In the genomic region with DNA sequence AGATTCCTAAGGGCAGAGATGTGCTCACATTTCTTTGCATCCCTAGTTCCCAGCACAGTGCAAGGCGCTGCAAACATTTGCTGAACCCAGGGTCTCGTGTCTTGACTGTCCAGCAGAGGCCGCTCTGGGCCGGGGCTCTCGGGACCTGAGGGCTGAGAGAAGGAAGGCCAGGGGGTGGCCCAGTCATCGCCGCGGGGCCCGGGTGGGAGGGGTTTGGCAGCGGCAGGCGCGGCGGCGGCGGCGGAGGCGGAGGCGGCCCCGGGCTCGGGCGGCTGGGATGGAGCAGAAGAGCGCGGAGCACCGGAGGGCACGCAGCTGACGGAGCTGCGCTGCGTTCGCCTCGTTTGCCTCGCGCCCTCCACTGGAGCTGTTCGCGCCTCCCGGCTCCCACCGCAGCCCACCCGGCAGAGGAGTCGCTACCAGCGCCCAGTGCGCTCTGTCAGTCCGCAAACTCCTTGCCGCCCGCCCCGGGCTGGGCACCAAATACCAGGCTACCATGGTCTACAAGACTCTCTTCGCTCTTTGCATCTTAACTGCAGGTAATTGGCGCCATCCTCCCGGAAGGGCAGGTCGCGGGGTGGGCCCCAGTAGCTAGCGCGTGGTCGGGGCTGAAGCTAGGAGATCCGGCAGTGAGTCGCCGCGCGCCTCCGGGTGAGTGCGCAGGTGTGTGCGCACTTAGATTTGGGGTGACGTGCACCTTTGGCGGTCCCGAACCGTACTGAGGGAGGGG, we compare ENCODE assay signal across 8 cellular contexts. TPM values are rescaled to one million over a fixed set of nuclear protein-coding genes. Genes with fewer than 3 reads are reported as not detected.
DNase-seq lines count a peak whose midpoint lies in the region; ATAC-seq and TF ChIP-seq lines count a peak whose summit lies in the region.

Gene PARM1 (plus strand): TSS at position 285 of the 730 bp plus-strand sequence. CDS start 212 bp downstream, at position 497.

- peaks cover 8% of the 10 kb centered on the region; the same call in 1 of the 2 replicates for H3K4me1 ChIP-seq in BE2C
- peaks cover 7 to 18% of the 10 kb centered on the region in 2 donors for H3K4me1 ChIP-seq in thyroid gland

- H3K27me3 ChIP-seq in BE2C (peaks cover 17% of the 10 kb centered on the region), thyroid gland (no peaks in the 10 kb centered on the region)

- peaks cover 13% of the 10 kb centered on the region for H3K4me1 Mint-ChIP-seq in activated CD8-positive, alpha-beta memory T cell treated with anti-CD3 and anti-CD28 coated beads, Interleukin-2, amount 10 ng/mL, durations not matched to agents 7 days and 5 days
- H3K4me1 Mint-ChIP-seq in naive thymus-derived CD8-positive, alpha-beta T cell: peaks cover 5 to 22% (median 19%) of the 10 kb centered on the region in 4 donors

- H3K9me3 ChIP-seq in BE2C: no peaks in the 10 kb centered on the region
- no peaks in the 10 kb centered on the region for H3K9me3 ChIP-seq in thyroid gland

- H3K36me3 Mint-ChIP-seq in activated CD8-positive, alpha-beta memory T cell treated with anti-CD3 and anti-CD28 coated beads, Interleukin-2, amount 10 ng/mL, durations not matched to agents 7 days and 5 days: no peaks in the 10 kb centered on the region
- H3K36me3 Mint-ChIP-seq in naive thymus-derived CD8-positive, alpha-beta T cell: peaks cover 0 to 4% (median 0%) of the 10 kb centered on the region in 3 donors

- peaks cover 67% of the 10 kb centered on the region for H3K27me3 Mint-ChIP-seq in activated CD8-positive, alpha-beta memory T cell treated with anti-CD3 and anti-CD28 coated beads, Interleukin-2, amount 10 ng/mL, durations not matched to agents 7 days and 5 days
- H3K27me3 Mint-ChIP-seq in naive thymus-derived CD8-positive, alpha-beta T cell: peaks cover 35 to 87% (median 56%) of the 10 kb centered on the region in 5 donors

- TF ChIP-seq POLR2A in thyroid gland (IDR thresholded peaks at IDR 0.05): peak; percentile 86 to 98

- H3K4me3 Mint-ChIP-seq in activated CD8-positive, alpha-beta memory T cell treated with anti-CD3 and anti-CD28 coated beads, Interleukin-2, amount 10 ng/mL, durations not matched to agents 7 days and 5 days: peak within 1 kb of the TSS; percentile 61
- H3K4me3 Mint-ChIP-seq in naive thymus-derived CD8-positive, alpha-beta T cell: peak within 1 kb of the TSS in 8 of 10 donors; percentile 9 to 82 (median 56)

- POLR2A ChIA-PET in naive thymus-derived CD8-positive, alpha-beta T cell (lab: Charles Lee): no interaction called here

- TF ChIP-seq CTCF in BE2C (IDR thresholded peaks at IDR 0.05; ENCODE audit: low read depth, low read length) (peak; percentile 75), fibroblast of the aortic adventitia (IDR thresholded peaks at IDR 0.05; ENCODE audit: insufficient read depth, low read length) (peak; percentile 69), thyroid gland (IDR thresholded peaks at IDR 0.05) (peak; percentile 55 to 93 (median 81))

- no peak within 1 kb of the TSS for H3K27ac Mint-ChIP-seq in activated CD8-positive, alpha-beta memory T cell treated with anti-CD3 and anti-CD28 coated beads, Interleukin-2, amount 10 ng/mL, durations not matched to agents 7 days and 5 days
- H3K27ac Mint-ChIP-seq in naive thymus-derived CD8-positive, alpha-beta T cell: peak within 1 kb of the TSS in 1 of 10 donors; percentile 88

- peak within 1 kb of the TSS; percentile 87 to 99 (median 98) for H3K27ac ChIP-seq in thyroid gland

- H3K4me3 ChIP-seq in BE2C (ENCODE audit: low read depth, low read length): peak within 1 kb of the TSS; percentile 63
- peak within 1 kb of the TSS; percentile 62 for H3K4me3 ChIP-seq in fibroblast of the aortic adventitia (ENCODE audit: low read depth, low read length)
- peak within 1 kb of the TSS; percentile 72 to 96 (median 74) for H3K4me3 ChIP-seq in thyroid gland (replicated peaks in 1 of 3)

- ATAC-seq in GM18867 (IDR thresholded peaks at IDR 0.05; ENCODE audit: unreplicated experiment) (peak; percentile 87), HG03060 (IDR thresholded peaks at IDR 0.05; ENCODE audit: low read depth, unreplicated experiment) (peak; percentile 40)
- ATAC-seq in activated CD8-positive, alpha-beta memory T cell treated with anti-CD3 and anti-CD28 coated beads, Interleukin-2, amount 10 ng/mL, durations not matched to agents 7 days and 5 days: peak; percentile 86
- ATAC-seq in naive thymus-derived CD8-positive, alpha-beta T cell: peak in 1 of 2 donors; percentile 54

- H3K36me3 ChIP-seq in BE2C (no peaks in the 10 kb centered on the region), thyroid gland (no peaks in the 10 kb centered on the region)

- intact Hi-C loops in thyroid gland (cut with DNase I): loop anchor here (5.0 to 10.0 kb wide), 2 partner anchors 189 to 362 kb away; no protein-coding TSS in a partner anchor

- DNase-seq in BE2C (peak; percentile 95), NCI-H2171 treated with DMSO at 0.1 percent for 48 hours (lab: John Stamatoyannopoulos, UW) (peak; percentile 67), fibroblast of the aortic adventitia (ENCODE audit: low read depth) (peak; percentile 60), thyroid gland (peak; percentile 95 to 96)
- DNase-seq in activated CD8-positive, alpha-beta memory T cell treated with anti-CD3 and anti-CD28 coated beads, Interleukin-2, amount 10 ng/mL, durations not matched to agents 7 days and 5 days: peak; percentile 67
- no peak for DNase-seq in naive thymus-derived CD8-positive, alpha-beta T cell

- 1% methylated on average over 13 to 34 of the region's 64 CpGs for WGBS in thyroid gland, 2 donors

- CTCF ChIA-PET in activated CD8-positive, alpha-beta memory T cell treated with anti-CD3 and anti-CD28 coated beads, Interleukin-2, amount 10 ng/mL, durations not matched to agents 7 days and 5 days (lab: Charles Lee): no interaction called here

- H3K9me3 Mint-ChIP-seq in activated CD8-positive, alpha-beta memory T cell treated with anti-CD3 and anti-CD28 coated beads, Interleukin-2, amount 10 ng/mL, durations not matched to agents 7 days and 5 days (ENCODE audit: low read depth): no peaks in the 10 kb centered on the region
- peaks cover 0 to 8% (median 0%) of the 10 kb centered on the region in 9 donors for H3K9me3 Mint-ChIP-seq in naive thymus-derived CD8-positive, alpha-beta T cell

RNA-seq across cellular contexts. Expression of gene PARM1, which starts in this region (rescaled TPM):
- 1.4 TPM for polyA plus RNA-seq in BE2C (2012; ENCODE audit: insufficient read depth, insufficient read length, low read depth)
- total RNA-seq in activated CD8-positive, alpha-beta memory T cell treated with anti-CD3 and anti-CD28 coated beads, Interleukin-2, amount 10 ng/mL, durations not matched to agents 7 days and 5 days: under 1 TPM in 1 of 2 experiments, not detected in 1; 0.09 TPM
- total RNA-seq in fibroblast of the aortic adventitia (ENCODE audit: low replicate concordance) (0.63 and 1.5 TPM in 2 replicates), thyroid gland (100 to 1,000 TPM; 319 to 575 (median 470) TPM)
- under 1 TPM; 0.11 to 0.21 TPM for total RNA-seq in naive thymus-derived CD8-positive, alpha-beta T cell
- polyA plus RNA-seq in naive thymus-derived CD8-positive, alpha-beta T cell: not detected

Comparison
In these comparisons a context has a peak if more than half of its experiments do, and no peak if none do; other contexts are left out.
1. RNA of gene PARM1 (total RNA-seq): 319 to 575 TPM in thyroid gland; 0.63 to 1.5 TPM in fibroblast of the aortic adventitia, 0.11 to 0.21 TPM in naive thymus-derived CD8-positive, alpha-beta T cell and 0.09 TPM in activated CD8-positive, alpha-beta memory T cell treated with anti-CD3 and anti-CD28 coated beads, Interleukin-2, amount 10 ng/mL, durations not matched to agents 7 days and 5 days; every median in the first group is over 100 times any median in the second.
2. Peak in DNase-seq and ATAC-seq in activated CD8-positive, alpha-beta memory T cell treated with anti-CD3 and anti-CD28 coated beads, Interleukin-2, amount 10 ng/mL, durations not matched to agents 7 days and 5 days; RNA of the gene not detected or under 1 TPM.
3. DNase-seq: peak in BE2C (single experiment), NCI-H2171 treated with DMSO at 0.1 percent for 48 hours (single experiment), fibroblast of the aortic adventitia (single experiment) and thyroid gland (2 of 2); none in naive thymus-derived CD8-positive, alpha-beta T cell (0 of 10).
4. Peak in every context shown above with its lines, with median percentiles within 50 percentile points of each other: H3K4me3 ChIP-seq and CTCF ChIP-seq.